In genomic region chr21:27806261-27806660, GRCh38 we compare ENCODE assay signal across 21 cellular contexts.
"Had no signal": no experiment of that assay in that cellular context is flagged by ENCODE, and none has a peak within 500 bp of the region (broad histone marks: within the 10 kb centered on the region; RNA-seq: fewer than 3 reads in every experiment).

No MANE protein-coding gene starts in this region.

- ATAC-seq: activated CD4-positive, CD25-positive, alpha-beta regulatory T cell treated with anti-CD3 and anti-CD28 coated beads, Interleukin-2, amount 50 U/mL, for 24 hours; activated naive CD8-positive, alpha-beta T cell treated with anti-CD3 and anti-CD28 coated beads, Interleukin-2, amount 50 U/mL, for 24 hours; left cardiac atrium; sciatic nerve; stimulated activated memory B cell treated with anti-CD40 and anti-IgM and Interleukin-4, amounts not matched to agents 10 μg/mL and 1 μg/mL and 100 μg/mL, for 72 hours had no signal

- H3K27me3 ChIP-seq: brain microvascular endothelial cell, spleen, testis, upper lobe of left lung had no signal

- H3K9me3 ChIP-seq: spleen, testis, upper lobe of left lung had no signal

- H3K36me3 ChIP-seq: brain microvascular endothelial cell, spleen, upper lobe of left lung had no signal

- H3K4me1 ChIP-seq: spleen, testis, upper lobe of left lung had no signal

- H3K27ac ChIP-seq: brain microvascular endothelial cell, coronary artery, spleen, testis, upper lobe of left lung had no signal

- DNase-seq: activated CD4-positive, alpha-beta T cell treated with anti-CD3 and anti-CD28 coated beads, Interleukin-2, amount 50 U/mL, for 1 hour; activated CD8-positive, alpha-beta memory T cell treated with anti-CD3 and anti-CD28 coated beads, Interleukin-2, amount 50 U/mL, for 4 hours; activated effector memory CD4-positive, alpha-beta T cell treated with Interleukin-2 at 50 U/mL for 16 hours; activated naive CD4-positive, alpha-beta T cell treated with anti-CD3 and anti-CD28 coated beads, Interleukin-2, amount 10 ng/mL, durations not matched to agents 7 days and 5 days; activated naive CD8-positive, alpha-beta T cell treated with anti-CD3 and anti-CD28 coated beads, Interleukin-2, amount 50 U/mL, for 24 hours; activated T-cell treated with anti-CD3 and anti-CD28 coated beads, Interleukin-2, amount 50 U/mL, for 48 hours; aorta; brain microvascular endothelial cell; hippocampal formation; left cardiac atrium; mesendoderm; spleen; stimulated activated CD4-positive, alpha-beta T cell treated with anti-CD3 and anti-CD28 coated beads, Interleukin-4, amount 100 ng/mL, for 4 hours; T-helper 1 cell; T-helper 9 cell; testis; upper lobe of left lung had no signal

- H3K4me3 ChIP-seq: coronary artery, spleen, testis, upper lobe of left lung had no signal
